In genomic region chr19:39498262-39499081, GRCh38 we compare ENCODE assay signal across 1 cellular context.
TF ChIP-seq lines count a peak whose summit lies in the region.

DLL3 (plus strand) TSS chr19:39498947; CDS start chr19:39498975, 28 bp downstream.

TF ChIP-seq in A549, 52 proteins besides CTCF, POLR2A, EP300 and RAD21 (continued from another document):
- peak; percentile 48; the same call in 1 of the 2 replicates for TF ChIP-seq MAX (IDR thresholded peaks at IDR 0.05)
TF ChIP-seq in A549: peak in this region for 3.
